In genomic region chr12:55142896-55143870, GRCh38 we compare ENCODE assay signal across 8 cellular contexts. TPM values are rescaled to one million over a fixed set of nuclear protein-coding genes. Genes with fewer than 3 reads are reported as not detected.
DNase-seq lines count a peak whose midpoint lies in the region; ATAC-seq and TF ChIP-seq lines count a peak whose summit lies in the region.

No MANE protein-coding gene starts in this region.

- H3K27ac Mint-ChIP-seq in MCF 10A (ENCODE audit: low read depth, unreplicated experiment) = no peak overlapping the region
- no peak overlapping the region for H3K27ac Mint-ChIP-seq in stimulated activated naive B cell treated with anti-CD40 and anti-IgM and Interleukin-4, amounts not matched to agents 10 μg/mL and 1 μg/mL and 100 μg/mL, for 72 hours

- BruUV-seq in MCF 10A (replicated peaks; lab: Mats Ljungman, UMichigan) = no TSS peak

- ATAC-seq in RWPE2 (ENCODE audit: low read depth) (peak; percentile 67; the same call in 2 of the 3 replicates), GM21367 (IDR thresholded peaks at IDR 0.05; ENCODE audit: unreplicated experiment) (no peak)
- ATAC-seq in stimulated activated naive B cell treated with anti-CD40 and anti-IgM and Interleukin-4, amounts not matched to agents 10 μg/mL and 1 μg/mL and 100 μg/mL, for 72 hours (replicated peaks) = peak; percentile 42 to 43

- DNase-seq in activated gamma-delta T cell treated with Interleukin-2 at 50 U/mL for 16 hours (peak; percentile 33), activated gamma-delta T cell (lab: John Stamatoyannopoulos, UW) (no peak), M059J (ENCODE audit: low read depth) (peak; percentile 53), RWPE2 (ENCODE audit: low spot score) (no peak), MCF 10A (ENCODE audit: unreplicated experiment) (peak; percentile 67), kidney tubule cell (ENCODE audit: low spot score) (peak; percentile 47)
- DNase-seq in stimulated activated naive B cell treated with anti-CD40 and anti-IgM and Interleukin-4, amounts not matched to agents 10 μg/mL and 1 μg/mL and 100 μg/mL, for 72 hours = no peak

- peaks cover 59% of the 10 kb centered on the region for H3K27me3 Mint-ChIP-seq in MCF 10A (ENCODE audit: insufficient read depth, unreplicated experiment)
- peaks cover 0 to 7% of the 10 kb centered on the region in 2 donors for H3K27me3 Mint-ChIP-seq in stimulated activated naive B cell treated with anti-CD40 and anti-IgM and Interleukin-4, amounts not matched to agents 10 μg/mL and 1 μg/mL and 100 μg/mL, for 72 hours

- no peak overlapping the region for H3K4me3 ChIP-seq in RWPE2 (ENCODE audit: severe bottlenecking)

- peaks cover 8% of the 10 kb centered on the region for H3K9me3 Mint-ChIP-seq in MCF 10A (ENCODE audit: unreplicated experiment)
- peaks cover 0 to 3% of the 10 kb centered on the region in 2 donors for H3K9me3 Mint-ChIP-seq in stimulated activated naive B cell treated with anti-CD40 and anti-IgM and Interleukin-4, amounts not matched to agents 10 μg/mL and 1 μg/mL and 100 μg/mL, for 72 hours

- CTCF ChIA-PET in MCF 10A (lab: Yijun Ruan, JAX) = interaction anchor here (0.6 to 5.2 kb wide), 12 partner anchors 8 to 668 kb away, joined by 3 to 33 read pairs (median 4); no protein-coding TSS in a partner anchor

- H3K36me3 Mint-ChIP-seq in MCF 10A (ENCODE audit: insufficient read depth, unreplicated experiment) = no peaks in the 10 kb centered on the region
- no peaks in the 10 kb centered on the region for H3K36me3 Mint-ChIP-seq in stimulated activated naive B cell treated with anti-CD40 and anti-IgM and Interleukin-4, amounts not matched to agents 10 μg/mL and 1 μg/mL and 100 μg/mL, for 72 hours

- POLR2A ChIA-PET in MCF 10A (lab: Yijun Ruan, JAX) = no interaction called here

- H3K9me3 ChIP-seq in RWPE2 (ENCODE audit: severe bottlenecking) = no peaks in the 10 kb centered on the region

- no peak overlapping the region for H3K27ac ChIP-seq in RWPE2 (ENCODE audit: poor library complexity, severe bottlenecking)

- H3K36me3 ChIP-seq in RWPE2 (ENCODE audit: low read depth) = no peaks in the 10 kb centered on the region

- H3K4me1 Mint-ChIP-seq in MCF 10A (ENCODE audit: insufficient read depth, unreplicated experiment) = no peaks in the 10 kb centered on the region
- H3K4me1 Mint-ChIP-seq in stimulated activated naive B cell treated with anti-CD40 and anti-IgM and Interleukin-4, amounts not matched to agents 10 μg/mL and 1 μg/mL and 100 μg/mL, for 72 hours = no peaks in the 10 kb centered on the region

- no peaks in the 10 kb centered on the region for H3K4me1 ChIP-seq in RWPE2 (ENCODE audit: insufficient read depth, poor library complexity, severe bottlenecking)

- peaks cover 22% of the 10 kb centered on the region for H3K27me3 ChIP-seq in RWPE2 (ENCODE audit: insufficient read depth, poor library complexity, severe bottlenecking)

- no peak overlapping the region for H3K4me3 Mint-ChIP-seq in MCF 10A (ENCODE audit: unreplicated experiment)
- H3K4me3 Mint-ChIP-seq in stimulated activated naive B cell treated with anti-CD40 and anti-IgM and Interleukin-4, amounts not matched to agents 10 μg/mL and 1 μg/mL and 100 μg/mL, for 72 hours = no peak overlapping the region

- intact Hi-C loops in MCF 10A (cut with micrococcal nuclease) = loop anchor here (1.0 to 5.0 kb wide), 3 partner anchors 70 to 386 kb away; no protein-coding TSS in a partner anchor

- TF ChIP-seq CTCF in RWPE2 (IDR thresholded peaks at IDR 0.05; ENCODE audit: poor library complexity, severe bottlenecking) (peak; percentile 84), MCF 10A (IDR thresholded peaks at IDR 0.05; ENCODE audit: unreplicated experiment) (peak; percentile 57)

RNA-seq across cellular contexts. Expression of gene OR9K2, which starts 17.0 kb away (rescaled TPM):
- total RNA-seq in M059J (2014; rRNA removed; shearing (Covaris generic)) = not detected in 2 replicates
- total RNA-seq in MCF 10A (2022) = not detected in 2 replicates

Comparison
In these comparisons a context has a peak if more than half of its experiments do, and no peak if none do; other contexts are left out.
1. DNase-seq: peak in activated gamma-delta T cell treated with Interleukin-2 at 50 U/mL for 16 hours (single experiment), M059J (single experiment), MCF 10A (single experiment) and kidney tubule cell (single experiment); none in activated gamma-delta T cell (single experiment), RWPE2 (single experiment) and stimulated activated naive B cell treated with anti-CD40 and anti-IgM and Interleukin-4, amounts not matched to agents 10 μg/mL and 1 μg/mL and 100 μg/mL, for 72 hours (single experiment).